In genomic region chr20:21520702-21521595, GRCh38 we compare ENCODE assay signal across 9 cellular contexts. TPM values are rescaled to one million over a fixed set of nuclear protein-coding genes. Genes with fewer than 3 reads are reported as not detected.
DNase-seq lines count a peak whose midpoint lies in the region; ATAC-seq and TF ChIP-seq lines count a peak whose summit lies in the region.
"Had no signal": no experiment of that assay in that cellular context is flagged by ENCODE, and none has a peak within 500 bp of the region (broad histone marks: within the 10 kb centered on the region; RNA-seq: fewer than 3 reads in every experiment).

No MANE protein-coding gene starts in this region.

- no peak overlapping the region for H2BK12ac ChIP-seq in H9 (ENCODE audit: insufficient read length, low read depth, low read length)

- peaks cover 0 to 6% of the 10 kb centered on the region in 2 experiments; a peak in 3 of 5 replicates for H3K9me3 Mint-ChIP-seq in H9
- H3K9me3 Mint-ChIP-seq in activated naive CD8-positive, alpha-beta T cell treated with anti-CD3 and anti-CD28 coated beads, Interleukin-2, amount 50 U/mL, for 24 hours, result no peaks in the 10 kb centered on the region

- no peaks in the 10 kb centered on the region for H3K79me2 ChIP-seq in H9 (ENCODE audit: insufficient read depth, low read length)

- peaks cover 28% of the 10 kb centered on the region for H3K23me2 ChIP-seq in H9 (ENCODE audit: insufficient read length, low read depth, low read length, poor library complexity, severe bottlenecking)

- no peak overlapping the region for H3K56ac ChIP-seq in H9 (ENCODE audit: insufficient read length, low read depth, low read length)

- TF ChIP-seq CTCF in H9 (conservative IDR thresholded peaks at IDR 0.05), result peak; percentile 76
- no peak for TF ChIP-seq CTCF in lower lobe of right lung (IDR thresholded peaks at IDR 0.05)

- H3K36me3 ChIP-seq in lower lobe of right lung, result no peaks in the 10 kb centered on the region

- no peak overlapping the region for H3K18ac ChIP-seq in H9 (ENCODE audit: insufficient read length, low read depth, low read length)

- H4K20me1 ChIP-seq in H9 (ENCODE audit: control insufficient read depth, insufficient read depth, insufficient read length), result no peaks in the 10 kb centered on the region

- no peak overlapping the region for H3K4me3 ChIP-seq in lower lobe of right lung

- no peak overlapping the region for H4K8ac ChIP-seq in H9 (replicated peaks; ENCODE audit: insufficient read length, low read depth, low read length)

- H3K23ac ChIP-seq in H9 (ENCODE audit: insufficient read length, low read depth, low read length), result no peak overlapping the region

- H2BK120ac ChIP-seq in H9 (ENCODE audit: low read depth, low read length, poor library complexity, severe bottlenecking), result no peak overlapping the region

- no peak overlapping the region for H3K27ac ChIP-seq in H9 (ENCODE audit: insufficient read length, low read depth, low read length)
- H3K27ac ChIP-seq in lower lobe of right lung, result no peak overlapping the region

- intact Hi-C loops in lower lobe of right lung (cut with DNase I), result no loop called here
- intact Hi-C loops in left ventricle myocardium superior (cut with micrococcal nuclease), result no loop called here

- no peak overlapping the region for H4K91ac ChIP-seq in H9 (ENCODE audit: insufficient read length, low read depth, low read length)

- H3K4me2 ChIP-seq in H9 (ENCODE audit: insufficient read depth, insufficient read length, low read length), result peak overlapping the region; percentile 88

- no peak overlapping the region for H2BK20ac ChIP-seq in H9 (ENCODE audit: low read depth, low read length, poor library complexity, severe bottlenecking)

- no peak overlapping the region for H2BK5ac ChIP-seq in H9 (ENCODE audit: insufficient read length, low read length)

- no peak overlapping the region for H2BK15ac ChIP-seq in H9 (ENCODE audit: low read depth, low read length)

- no peaks in the 10 kb centered on the region; a peak in 1 of 7 replicates for H3K36me3 Mint-ChIP-seq in H9 (ENCODE audit: insufficient read depth in 1 of 3, low read depth in 3 of 3)
- H3K36me3 Mint-ChIP-seq in activated naive CD8-positive, alpha-beta T cell treated with anti-CD3 and anti-CD28 coated beads, Interleukin-2, amount 50 U/mL, for 24 hours (ENCODE audit: low read depth), result no peaks in the 10 kb centered on the region

- H3K4me1 ChIP-seq in H9 (ENCODE audit: insufficient read depth, low read length), result peaks cover 3% of the 10 kb centered on the region; the same call in 1 of the 2 replicates
- H3K4me1 ChIP-seq in lower lobe of right lung, result peaks cover 29% of the 10 kb centered on the region

- no peak overlapping the region for H2AFZ ChIP-seq in H9 (ENCODE audit: low read length)

- no peak overlapping the region; the same call in 1 of the 2 replicates for H3K14ac ChIP-seq in H9 (ENCODE audit: insufficient read depth, low read length)

- H2AK5ac ChIP-seq in H9 (ENCODE audit: insufficient read length, low read length), result no peak overlapping the region

- H3K4me3 Mint-ChIP-seq in H9, result peak overlapping the region; percentile 51 to 81
- peak overlapping the region; percentile 42 for H3K4me3 Mint-ChIP-seq in activated naive CD8-positive, alpha-beta T cell treated with anti-CD3 and anti-CD28 coated beads, Interleukin-2, amount 50 U/mL, for 24 hours

- peak; percentile 53 for DNase-seq in COLO668 (lab: John Stamatoyannopoulos, UW; ENCODE audit: unreplicated experiment)
- peak; percentile 75 for DNase-seq in H9
- DNase-seq in activated naive CD8-positive, alpha-beta T cell treated with anti-CD3 and anti-CD28 coated beads, Interleukin-2, amount 50 U/mL, for 24 hours, result peak; percentile 21
- peak; percentile 30 for DNase-seq in lower lobe of right lung
- no peak for DNase-seq in cortex of kidney (lab: John Stamatoyannopoulos, UW)
- no peak for DNase-seq in CD1c-positive myeloid dendritic cell (ENCODE audit: extremely low spot score)
- no peak for DNase-seq in left ventricle myocardium superior

- peaks cover 51 to 65% of the 10 kb centered on the region in 2 experiments for H3K4me1 Mint-ChIP-seq in H9
- H3K4me1 Mint-ChIP-seq in activated naive CD8-positive, alpha-beta T cell treated with anti-CD3 and anti-CD28 coated beads, Interleukin-2, amount 50 U/mL, for 24 hours, result peaks cover 30% of the 10 kb centered on the region

- H3K27me3 ChIP-seq in H9 (ENCODE audit: insufficient read depth, low read length), result peaks cover 98% of the 10 kb centered on the region
- H3K27me3 ChIP-seq in lower lobe of right lung (ENCODE audit: low read depth), result peaks cover 100% of the 10 kb centered on the region

- H3K27ac Mint-ChIP-seq in H9, result peak overlapping the region in 1 of 3 experiments; percentile 62; a peak in 2 of 7 replicates
- H3K27ac Mint-ChIP-seq in activated naive CD8-positive, alpha-beta T cell treated with anti-CD3 and anti-CD28 coated beads, Interleukin-2, amount 50 U/mL, for 24 hours, result peak overlapping the region; percentile 67

- no peak overlapping the region for H4K5ac ChIP-seq in H9 (ENCODE audit: insufficient read length, low read depth, low read length)

- WGBS in H9 (ENCODE audit: extremely low coverage, insufficient read length, low lambda C conversion rate), result no CpG with 5 or more reads among the region's 53 CpGs

- H3K4ac ChIP-seq in H9 (ENCODE audit: low read depth, low read length), result no peak overlapping the region

- no peak for ATAC-seq in activated naive CD8-positive, alpha-beta T cell treated with anti-CD3 and anti-CD28 coated beads, Interleukin-2, amount 50 U/mL, for 24 hours
- no peak for ATAC-seq in lower lobe of right lung
- no peak for ATAC-seq in HG03108 (IDR thresholded peaks at IDR 0.05; ENCODE audit: unreplicated experiment)
- no peak for ATAC-seq in left ventricle myocardium superior

- H3K9me3 ChIP-seq in H9 (ENCODE audit: control insufficient read depth, low read depth, low read length) (no peaks in the 10 kb centered on the region), lower lobe of right lung (no peaks in the 10 kb centered on the region)

- no peak overlapping the region for H3T11ph ChIP-seq in H9 (ENCODE audit: low read length)

- peaks cover 96% of the 10 kb centered on the region for H3K27me3 Mint-ChIP-seq in H9 (ENCODE audit: low read depth)
- peaks cover 86% of the 10 kb centered on the region for H3K27me3 Mint-ChIP-seq in activated naive CD8-positive, alpha-beta T cell treated with anti-CD3 and anti-CD28 coated beads, Interleukin-2, amount 50 U/mL, for 24 hours

- no peak overlapping the region for H3K9ac ChIP-seq in H9 (ENCODE audit: extremely low read depth, insufficient read length, low read length)

- no peaks in the 10 kb centered on the region for H3K79me1 ChIP-seq in H9 (ENCODE audit: insufficient read depth, low read depth, low read length, poor library complexity, severe bottlenecking)

RNA-seq across cellular contexts. Expression of gene NKX2-2, which starts 7.1 kb away (rescaled TPM):
- 0.11 TPM in 1 of 2 replicates, not detected in the other for total RNA-seq in H9 (2021)
- total RNA-seq in lower lobe of right lung, result not detected
- not detected for total RNA-seq in left ventricle myocardium superior
- total RNA-seq: dermis microvascular lymphatic vessel endothelial cell had no signal

Comparison
In these comparisons a context has a peak if more than half of its experiments do, and no peak if none do; other contexts are left out.
1. DNase-seq: peak in COLO668 (single experiment), H9 (single experiment), activated naive CD8-positive, alpha-beta T cell treated with anti-CD3 and anti-CD28 coated beads, Interleukin-2, amount 50 U/mL, for 24 hours (single experiment) and lower lobe of right lung (single experiment); none in cortex of kidney (single experiment), CD1c-positive myeloid dendritic cell (single experiment) and left ventricle myocardium superior (single experiment).